15 cellular contexts compared by ENCODE assay signal in genomic region chr4:150591284-150591874, GRCh38. TPM values are rescaled to one million over a fixed set of nuclear protein-coding genes. Genes with fewer than 3 reads are reported as not detected.
A peak's percentile ranks its signal among the peaks of the same experiment; 100 is the strongest.
DNase-seq lines count a peak whose midpoint lies in the region; TF ChIP-seq lines count a peak whose summit lies in the region.
"Had no signal": no experiment of that assay in that cellular context is flagged by ENCODE, and none has a peak within 500 bp of the region (broad histone marks: within the 10 kb centered on the region; RNA-seq: fewer than 3 reads in every experiment).

No MANE protein-coding gene starts in this region.

- in situ Hi-C loops in HAP-1 (cut with MboI; ENCODE audit: low sequenced_read_pairs): no loop called here

- peaks cover 23% of the 10 kb centered on the region for H3K4me1 ChIP-seq in HAP-1
- peaks cover 14% of the 10 kb centered on the region for H3K4me1 ChIP-seq in ectodermal cell (ENCODE audit: control insufficient read depth, insufficient read depth, low read length)
- H3K4me1 ChIP-seq in osteoblast (ENCODE audit: insufficient read depth, low read length): peaks cover 6% of the 10 kb centered on the region
- H3K4me1 ChIP-seq: gastrocnemius medialis, stomach had no signal

- H3K79me2 ChIP-seq in osteoblast (ENCODE audit: insufficient read depth, low read length): peaks cover 48% of the 10 kb centered on the region

- H3K4me3 ChIP-seq in HAP-1 (no peak overlapping the region), ectodermal cell (ENCODE audit: insufficient read depth, low read depth, low read length) (no peak overlapping the region), osteoblast (ENCODE audit: insufficient read depth, low read length) (peak overlapping the region; percentile 23)
- H3K4me3 ChIP-seq: gastrocnemius medialis, stomach had no signal

- H3K27me3 ChIP-seq in HAP-1 (ENCODE audit: low read depth) (no peaks in the 10 kb centered on the region), ectodermal cell (ENCODE audit: control insufficient read depth, insufficient read depth, low read length, poor library complexity, severe bottlenecking) (no peaks in the 10 kb centered on the region), osteoblast (ENCODE audit: insufficient read depth, low read length) (no peaks in the 10 kb centered on the region)
- H3K27me3 ChIP-seq: gastrocnemius medialis, stomach had no signal

- peak overlapping the region; percentile 71 for H2AFZ ChIP-seq in osteoblast (ENCODE audit: low read length)

- DNase-seq in HAP-1 (ENCODE audit: low spot score in 2 of 2) (peak; percentile 44 to 61), NCI-H345 (lab: John Stamatoyannopoulos, UW) (peak; percentile 45), osteoblast (ENCODE audit: insufficient read length, low spot score, missing footprints) (no peak), hepatic stellate cell (ENCODE audit: low spot score) (no peak), NCI-H226 (no peak)
- DNase-seq in NK-92 treated with Interleukin-12 subunit alpha and Interleukin-12 subunit beta, amount 100 ng/mL, for 24 hours (lab: John Stamatoyannopoulos, UW): no peak
- DNase-seq: activated naive CD8-positive, alpha-beta T cell treated with anti-CD3 and anti-CD28 coated beads for 36 hours; DMS79; gastrocnemius medialis; mammary epithelial cell; stimulated activated CD4-positive, alpha-beta T cell treated with anti-CD3 and anti-CD28 coated beads, Interleukin-4, amount 100 ng/mL, for 4 hours; stomach; T-helper 17 cell had no signal

- 4 to 7% methylated on average over 7 of the region's 7 CpGs for WGBS in ectodermal cell, 2 experiments

- H3K27ac ChIP-seq in ectodermal cell (ENCODE audit: insufficient read depth, low read depth, low read length, poor library complexity, severe bottlenecking) (peak overlapping the region; percentile 48), osteoblast (ENCODE audit: low read depth, low read length) (peak overlapping the region; percentile 19)
- H3K27ac ChIP-seq: gastrocnemius medialis, stomach had no signal

- H3K4me2 ChIP-seq in osteoblast (ENCODE audit: insufficient read depth, low read length): peak overlapping the region; percentile 47

- TF ChIP-seq CTCF in osteoblast (IDR thresholded peaks at IDR 0.05; ENCODE audit: extremely low read depth, low read depth, low read length): no peak

- no peaks in the 10 kb centered on the region for H3K36me3 ChIP-seq in HAP-1 (replicated peaks)
- no peaks in the 10 kb centered on the region for H3K36me3 ChIP-seq in ectodermal cell (ENCODE audit: control insufficient read depth, insufficient read depth, low read length)
- H3K36me3 ChIP-seq in osteoblast (ENCODE audit: insufficient read depth, low read length): peaks cover 3% of the 10 kb centered on the region
- H3K36me3 ChIP-seq: gastrocnemius medialis had no signal

- no peaks in the 10 kb centered on the region for H4K20me1 ChIP-seq in osteoblast (ENCODE audit: insufficient read depth, low read length)

- H3K9me3 ChIP-seq in HAP-1: no peaks in the 10 kb centered on the region
- H3K9me3 ChIP-seq in ectodermal cell (ENCODE audit: control insufficient read depth, low read length): no peaks in the 10 kb centered on the region
- H3K9me3 ChIP-seq in osteoblast (ENCODE audit: low read depth, low read length): no peaks in the 10 kb centered on the region
- H3K9me3 ChIP-seq: gastrocnemius medialis, stomach had no signal

RNA-seq across cellular contexts. Expression of gene MAB21L2, which starts 9.4 kb away (rescaled TPM):
- 43.0 TPM for polyA plus RNA-seq in ectodermal cell (2013, experiment 1 of 4)
- 53.2 TPM for polyA plus RNA-seq in ectodermal cell (2013, experiment 2 of 4)
- 39.3 TPM for polyA plus RNA-seq in ectodermal cell (2013, experiment 3 of 4)
- polyA plus RNA-seq in ectodermal cell (2013, experiment 4 of 4): 47.2 TPM
- 33.3 and 40.5 TPM in 2 replicates for total RNA-seq in osteoblast
- total RNA-seq: activated CD8-positive, alpha-beta memory T cell treated with anti-CD3 and anti-CD28 coated beads for 36 hours; activated naive CD8-positive, alpha-beta T cell treated with anti-CD3 and anti-CD28 coated beads for 36 hours; mammary epithelial cell; T-helper 17 cell had no signal
- polyA plus RNA-seq: mammary epithelial cell had no signal

Comparison
In these comparisons a context has a peak if more than half of its experiments do, and no peak if none do; other contexts are left out.
1. DNase-seq: peak in HAP-1 (2 of 2) and NCI-H345 (single experiment); none in osteoblast (single experiment), hepatic stellate cell (single experiment), NK-92 treated with Interleukin-12 subunit alpha and Interleukin-12 subunit beta, amount 100 ng/mL, for 24 hours (single experiment) and NCI-H226 (single experiment).